In the genomic region with DNA sequence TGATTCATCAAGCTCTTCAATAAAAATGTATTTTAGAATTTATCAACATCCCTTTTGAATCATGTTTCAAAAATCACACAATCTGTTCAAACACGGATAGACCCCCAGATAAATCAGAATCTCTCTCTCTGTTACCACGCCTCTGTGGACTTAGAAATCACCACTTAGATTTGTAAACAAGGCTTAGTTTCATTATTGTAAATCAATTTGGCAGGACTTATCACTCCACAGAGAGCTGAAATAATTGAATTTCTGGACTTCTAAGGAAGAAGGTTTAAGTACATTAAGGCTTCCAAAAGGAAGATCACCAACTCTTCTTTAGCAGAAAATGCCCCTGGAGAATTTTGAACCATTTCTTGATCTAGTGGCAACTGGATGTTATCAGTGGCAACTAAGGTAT, we compare ENCODE assay signal across 1 cellular context.
TF ChIP-seq lines count a peak whose summit lies in the region.

No MANE protein-coding gene starts in this region.

TF ChIP-seq in HEK293T, 16 proteins besides CTCF, POLR2A, EP300 and RAD21 (continued from another document):
- TF ChIP-seq HDGF (IDR thresholded peaks at IDR 0.05; ENCODE audit: borderline replicate concordance) (no peak), SP1 (IDR thresholded peaks at IDR 0.05) (no peak), ARNT (IDR thresholded peaks at IDR 0.05) (no peak), CTBP1 (IDR thresholded peaks at IDR 0.05; ENCODE audit: borderline replicate concordance) (no peak), L3MBTL2 (conservative IDR thresholded peaks at IDR 0.05) (no peak), ELF4 (IDR thresholded peaks at IDR 0.05) (no peak), ZNF384 (IDR thresholded peaks at IDR 0.05) (no peak), LEF1 (IDR thresholded peaks at IDR 0.05; ENCODE audit: borderline replicate concordance) (no peak)
- TF ChIP-seq, protein P1, sequence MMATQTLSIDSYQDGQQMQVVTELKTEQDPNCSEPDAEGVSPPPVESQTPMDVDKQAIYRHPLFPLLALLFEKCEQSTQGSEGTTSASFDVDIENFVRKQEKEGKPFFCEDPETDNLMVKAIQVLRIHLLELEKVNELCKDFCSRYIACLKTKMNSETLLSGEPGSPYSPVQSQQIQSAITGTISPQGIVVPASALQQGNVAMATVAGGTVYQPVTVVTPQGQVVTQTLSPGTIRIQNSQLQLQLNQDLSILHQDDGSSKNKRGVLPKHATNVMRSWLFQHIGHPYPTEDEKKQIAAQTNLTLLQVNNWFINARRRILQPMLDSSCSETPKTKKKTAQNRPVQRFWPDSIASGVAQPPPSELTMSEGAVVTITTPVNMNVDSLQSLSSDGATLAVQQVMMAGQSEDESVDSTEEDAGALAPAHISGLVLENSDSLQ (IDR thresholded peaks at IDR 0.05) = no peak
TF ChIP-seq in HEK293T: peak in this region for 0.
